Comparison of ENCODE assay signal across 8 cellular contexts in genomic region chr6:39445667-39446066, GRCh38.
"Had no signal": no experiment of that assay in that cellular context is flagged by ENCODE, and none has a peak within 500 bp of the region (broad histone marks: within the 10 kb centered on the region; RNA-seq: fewer than 3 reads in every experiment).

No MANE protein-coding gene starts in this region.

- DNase-seq: GDM1, GF-D8 had no signal

- FAIRE-seq: G401.6, GM12878, GM12891, GM12892, GM18507, GM19239 had no signal

- H3K4me3 ChIP-seq: GM12878 had no signal
